ENCODE assay signal across 9 cellular contexts in the genomic region with DNA sequence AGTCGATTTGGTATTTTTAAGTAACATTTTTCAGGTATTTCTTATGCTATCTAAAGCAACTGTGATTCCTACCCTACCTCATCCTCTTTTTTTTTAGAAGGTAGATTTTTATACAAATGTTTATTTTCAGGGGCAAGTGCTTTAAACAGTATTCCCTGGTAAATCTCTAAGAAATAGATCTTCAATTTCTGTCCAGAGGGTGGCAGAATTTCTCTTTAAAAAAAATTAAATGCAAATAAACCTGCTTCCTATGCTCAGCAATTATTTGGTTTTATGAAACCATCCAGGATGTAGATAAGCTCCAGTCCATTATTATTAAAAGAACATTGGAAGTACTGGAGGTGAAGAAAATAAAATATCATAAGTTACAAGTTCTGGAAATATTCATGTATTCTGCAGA.
DNase-seq lines count a peak whose midpoint lies in the region; ATAC-seq, FAIRE-seq and TF ChIP-seq lines count a peak whose summit lies in the region.
"Had no signal": no experiment of that assay in that cellular context is flagged by ENCODE, and none has a peak within 500 bp of the region (broad histone marks: within the 10 kb centered on the region; RNA-seq: fewer than 3 reads in every experiment).

No MANE protein-coding gene starts in this region.

- TF ChIP-seq CTCF in astrocyte (IDR thresholded peaks at IDR 0.05; ENCODE audit: insufficient read depth, low read depth, low read length) (peak; percentile 16), left lung (IDR thresholded peaks at IDR 0.05) (no peak)

- no peaks in the 10 kb centered on the region for H3K36me3 Mint-ChIP-seq in astrocyte (ENCODE audit: low read depth, unreplicated experiment)

- peaks cover 2% of the 10 kb centered on the region for H3K4me1 Mint-ChIP-seq in astrocyte (ENCODE audit: low read depth, unreplicated experiment)

- H3K27ac ChIP-seq in astrocyte (ENCODE audit: low read depth, low read length) (no peak overlapping the region), left lung (no peak overlapping the region)

- H3K4me3 ChIP-seq in astrocyte (ENCODE audit: insufficient read depth, low read depth, low read length), result no peak overlapping the region
- no peak overlapping the region for H3K4me3 ChIP-seq in left lung

- H3K79me2 ChIP-seq in astrocyte (ENCODE audit: insufficient read depth, low read length), result no peaks in the 10 kb centered on the region

- no peaks in the 10 kb centered on the region for H3K4me1 ChIP-seq in astrocyte (ENCODE audit: insufficient read depth, low read length)
- no peaks in the 10 kb centered on the region for H3K4me1 ChIP-seq in left lung

- H3K27me3 ChIP-seq in astrocyte (ENCODE audit: insufficient read depth, low read length) (peaks cover 37% of the 10 kb centered on the region), left lung (peaks cover 28 to 49% of the 10 kb centered on the region in 2 donors)

- intact Hi-C loops in left lung (cut with DNase I), result no loop called here

- H3K9me3 Mint-ChIP-seq in astrocyte (ENCODE audit: unreplicated experiment), result no peaks in the 10 kb centered on the region
- H3K9me3 Mint-ChIP-seq: stimulated activated naive CD8-positive, alpha-beta T cell treated with anti-CD3 and anti-CD28 coated beads, Interleukin-15, Interleukin-2, amounts not matched to agents 100 ng/mL and 50 ng/mL, for 24 hours had no signal

- H3K4me3 Mint-ChIP-seq in astrocyte (ENCODE audit: unreplicated experiment), result no peak overlapping the region
- H3K4me3 Mint-ChIP-seq: stimulated activated naive CD8-positive, alpha-beta T cell treated with anti-CD3 and anti-CD28 coated beads, Interleukin-15, Interleukin-2, amounts not matched to agents 100 ng/mL and 50 ng/mL, for 24 hours had no signal

- DNase-seq in DMS153 (lab: John Stamatoyannopoulos, UW) (peak; percentile 35), MV-4-11 (lab: John Stamatoyannopoulos, UW) (peak; percentile 20), astrocyte (ENCODE audit: low read depth) (no peak), medulla oblongata (ENCODE audit: extremely low spot score) (peak; percentile 41), activated gamma-delta T cell treated with Interleukin-2 at 50 U/mL for 16 hours (no peak), UCSD-AML1 (lab: John Stamatoyannopoulos, UW; ENCODE audit: unreplicated experiment) (no peak), left lung (no peak)

- H3K9me3 ChIP-seq in astrocyte (ENCODE audit: insufficient read depth, low read depth, low read length) (no peaks in the 10 kb centered on the region), left lung (no peaks in the 10 kb centered on the region)

- ATAC-seq in GM18867 (IDR thresholded peaks at IDR 0.05; ENCODE audit: unreplicated experiment) (no peak), left lung (no peak)

- H4K20me1 ChIP-seq in astrocyte (ENCODE audit: insufficient read depth, low read length), result no peaks in the 10 kb centered on the region

- FAIRE-seq in astrocyte (lab: Jason Lieb, UNC), result no peak

- no peak overlapping the region for H3K4me2 ChIP-seq in astrocyte (ENCODE audit: low read length)

- H3K36me3 ChIP-seq in astrocyte (ENCODE audit: insufficient read depth, low read length) (no peaks in the 10 kb centered on the region), left lung (no peaks in the 10 kb centered on the region)

- no peak overlapping the region for H3K27ac Mint-ChIP-seq in astrocyte (ENCODE audit: unreplicated experiment)

- H3K9ac ChIP-seq in astrocyte (ENCODE audit: low read length), result no peak overlapping the region

- no peak overlapping the region for H2AFZ ChIP-seq in astrocyte (ENCODE audit: low read depth, low read length)

- peaks cover 33% of the 10 kb centered on the region for H3K27me3 Mint-ChIP-seq in astrocyte (ENCODE audit: low read depth, unreplicated experiment)

Comparison
In these comparisons a context has a peak if more than half of its experiments do, and no peak if none do; other contexts are left out.
1. DNase-seq: peak in DMS153 (single experiment), MV-4-11 (single experiment) and medulla oblongata (single experiment); none in astrocyte (single experiment), activated gamma-delta T cell treated with Interleukin-2 at 50 U/mL for 16 hours (single experiment), UCSD-AML1 (single experiment) and left lung (0 of 2).